1 cellular context compared by ENCODE assay signal in genomic region chr2:41038408-41038807, GRCh38.
TF ChIP-seq lines count a peak whose summit lies in the region.

No MANE protein-coding gene starts in this region.

TF ChIP-seq in A549, 52 proteins besides CTCF, POLR2A, EP300 and RAD21 (continued from another document):
- TF ChIP-seq, protein P1, sequence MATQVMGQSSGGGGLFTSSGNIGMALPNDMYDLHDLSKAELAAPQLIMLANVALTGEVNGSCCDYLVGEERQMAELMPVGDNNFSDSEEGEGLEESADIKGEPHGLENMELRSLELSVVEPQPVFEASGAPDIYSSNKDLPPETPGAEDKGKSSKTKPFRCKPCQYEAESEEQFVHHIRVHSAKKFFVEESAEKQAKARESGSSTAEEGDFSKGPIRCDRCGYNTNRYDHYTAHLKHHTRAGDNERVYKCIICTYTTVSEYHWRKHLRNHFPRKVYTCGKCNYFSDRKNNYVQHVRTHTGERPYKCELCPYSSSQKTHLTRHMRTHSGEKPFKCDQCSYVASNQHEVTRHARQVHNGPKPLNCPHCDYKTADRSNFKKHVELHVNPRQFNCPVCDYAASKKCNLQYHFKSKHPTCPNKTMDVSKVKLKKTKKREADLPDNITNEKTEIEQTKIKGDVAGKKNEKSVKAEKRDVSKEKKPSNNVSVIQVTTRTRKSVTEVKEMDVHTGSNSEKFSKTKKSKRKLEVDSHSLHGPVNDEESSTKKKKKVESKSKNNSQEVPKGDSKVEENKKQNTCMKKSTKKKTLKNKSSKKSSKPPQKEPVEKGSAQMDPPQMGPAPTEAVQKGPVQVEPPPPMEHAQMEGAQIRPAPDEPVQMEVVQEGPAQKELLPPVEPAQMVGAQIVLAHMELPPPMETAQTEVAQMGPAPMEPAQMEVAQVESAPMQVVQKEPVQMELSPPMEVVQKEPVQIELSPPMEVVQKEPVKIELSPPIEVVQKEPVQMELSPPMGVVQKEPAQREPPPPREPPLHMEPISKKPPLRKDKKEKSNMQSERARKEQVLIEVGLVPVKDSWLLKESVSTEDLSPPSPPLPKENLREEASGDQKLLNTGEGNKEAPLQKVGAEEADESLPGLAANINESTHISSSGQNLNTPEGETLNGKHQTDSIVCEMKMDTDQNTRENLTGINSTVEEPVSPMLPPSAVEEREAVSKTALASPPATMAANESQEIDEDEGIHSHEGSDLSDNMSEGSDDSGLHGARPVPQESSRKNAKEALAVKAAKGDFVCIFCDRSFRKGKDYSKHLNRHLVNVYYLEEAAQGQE (IDR thresholded peaks at IDR 0.05), result no peak
- no peak for TF ChIP-seq BHLHE40 (IDR thresholded peaks at IDR 0.05; ENCODE audit: low read depth, low read length)
- no peak for TF ChIP-seq ZSCAN20 (CRISPR knock-in tag; IDR thresholded peaks at IDR 0.05)
